In genomic region chr11:106246495-106246894, GRCh38 we compare ENCODE assay signal across 40 cellular contexts.
"Had no signal": no experiment of that assay in that cellular context is flagged by ENCODE, and none has a peak within 500 bp of the region (broad histone marks: within the 10 kb centered on the region; RNA-seq: fewer than 3 reads in every experiment).

No MANE protein-coding gene starts in this region.

- DNase-seq: activated effector memory CD4-positive, alpha-beta T cell treated with anti-CD3 and anti-CD28 coated beads, Interleukin-2, amount 50 U/mL, for 16 hours; activated effector memory CD4-positive, alpha-beta T cell treated with Interleukin-2 at 50 U/mL for 16 hours; activated gamma-delta T cell; activated gamma-delta T cell treated with Interleukin-2 at 50 U/mL for 16 hours; activated naive CD4-positive, alpha-beta T cell; activated naive CD4-positive, alpha-beta T cell treated with anti-CD3 and anti-CD28 coated beads for 36 hours; activated naive CD4-positive, alpha-beta T cell treated with anti-CD3 and anti-CD28 coated beads, Interleukin-2, amount 10 ng/mL, durations not matched to agents 7 days and 5 days; activated naive CD4-positive, alpha-beta T cell treated with anti-CD3 and anti-CD28 coated beads, Interleukin-2, amount 50 U/mL, for 16 hours; activated naive CD4-positive, alpha-beta T cell treated with Interleukin-2 at 50 U/mL for 16 hours; activated naive CD8-positive, alpha-beta T cell treated with anti-CD3 and anti-CD28 coated beads for 36 hours; activated naive CD8-positive, alpha-beta T cell treated with anti-CD3 and anti-CD28 coated beads, Interleukin-2, amount 10 ng/mL, durations not matched to agents 7 days and 5 days; activated naive CD8-positive, alpha-beta T cell treated with anti-CD3 and anti-CD28 coated beads, Interleukin-2, amount 50 U/mL, for 24 hours; activated T-cell treated with anti-CD3 and anti-CD28 coated beads, Interleukin-2, amount 50 U/mL, for 1 hour; activated T-cell treated with anti-CD3 and anti-CD28 coated beads, Interleukin-2, amount 50 U/mL, for 24 hours; activated T-cell treated with anti-CD3 and anti-CD28 coated beads, Interleukin-2, amount 50 U/mL, for 4 hours; activated T-cell treated with anti-CD3 and anti-CD28 coated beads, Interleukin-2, amount 50 U/mL, for 48 hours; activated T-cell treated with anti-CD3 and anti-CD28 coated beads, Interleukin-2, amount 50 U/mL, for 72 hours; adrenal gland; amniotic stem cell; amygdala; anterior cingulate cortex; aorta; body of pancreas; brain microvascular endothelial cell; caudate nucleus; central memory CD4-positive, alpha-beta T cell; cerebellar nuclear complex had no signal

- H3K36me3 ChIP-seq: adrenal gland, ascending aorta, brain microvascular endothelial cell, breast epithelium, cardiac muscle cell had no signal

- H3K27ac ChIP-seq: adrenal gland, ascending aorta, body of pancreas, brain microvascular endothelial cell, breast epithelium, cardiac muscle cell had no signal

- H3K4me1 Mint-ChIP-seq: activated naive CD4-positive, alpha-beta T cell treated with anti-CD3 and anti-CD28 coated beads, Interleukin-2, amount 10 ng/mL, durations not matched to agents 7 days and 5 days; activated naive CD4-positive, alpha-beta T cell treated with anti-CD3 and anti-CD28 coated beads, Interleukin-2, amount 50 U/mL, for 24 hours; activated naive CD8-positive, alpha-beta T cell treated with anti-CD3 and anti-CD28 coated beads for 36 hours; activated naive CD8-positive, alpha-beta T cell treated with anti-CD3 and anti-CD28 coated beads, Interleukin-2, amount 10 ng/mL, durations not matched to agents 7 days and 5 days; activated naive CD8-positive, alpha-beta T cell treated with anti-CD3 and anti-CD28 coated beads, Interleukin-2, amount 50 U/mL, for 24 hours; activated T-helper 17 cell treated with anti-CD3 and anti-CD28 coated beads, Interleukin-2, amount 50 U/mL, for 72 hours; central memory CD8-positive, alpha-beta T cell had no signal

- H3K36me3 Mint-ChIP-seq: activated naive CD4-positive, alpha-beta T cell treated with anti-CD3 and anti-CD28 coated beads, Interleukin-2, amount 10 ng/mL, durations not matched to agents 7 days and 5 days; activated naive CD4-positive, alpha-beta T cell treated with anti-CD3 and anti-CD28 coated beads, Interleukin-2, amount 50 U/mL, for 24 hours; activated naive CD8-positive, alpha-beta T cell; activated naive CD8-positive, alpha-beta T cell treated with anti-CD3 and anti-CD28 coated beads for 36 hours; activated naive CD8-positive, alpha-beta T cell treated with anti-CD3 and anti-CD28 coated beads, Interleukin-2, amount 10 ng/mL, durations not matched to agents 7 days and 5 days had no signal

- H3K4me3 ChIP-seq: adrenal gland, ascending aorta, body of pancreas, breast epithelium, cardiac muscle cell had no signal

- H3K27ac Mint-ChIP-seq: activated naive CD4-positive, alpha-beta T cell treated with anti-CD3 and anti-CD28 coated beads for 36 hours; activated naive CD4-positive, alpha-beta T cell treated with anti-CD3 and anti-CD28 coated beads, Interleukin-2, amount 10 ng/mL, durations not matched to agents 7 days and 5 days; activated naive CD4-positive, alpha-beta T cell treated with anti-CD3 and anti-CD28 coated beads, Interleukin-2, amount 50 U/mL, for 24 hours; activated naive CD4-positive, alpha-beta T cell treated with anti-CD3 and anti-CD28 coated beads, Interleukin-2, amount 50 U/mL, for 72 hours; activated naive CD8-positive, alpha-beta T cell; activated naive CD8-positive, alpha-beta T cell treated with anti-CD3 and anti-CD28 coated beads for 36 hours; activated naive CD8-positive, alpha-beta T cell treated with anti-CD3 and anti-CD28 coated beads, Interleukin-2, amount 10 ng/mL, durations not matched to agents 7 days and 5 days; activated naive CD8-positive, alpha-beta T cell treated with anti-CD3 and anti-CD28 coated beads, Interleukin-2, amount 50 U/mL, for 24 hours; activated T-cell treated with anti-CD3 and anti-CD28 coated beads, Interleukin-2, amount 50 U/mL, for 24 hours; activated T-cell treated with anti-CD3 and anti-CD28 coated beads, Interleukin-2, amount 50 U/mL, for 72 hours; activated T-helper 1 cell treated with anti-CD3 and anti-CD28 coated beads, Interleukin-12 subunit alpha, Interleukin-12 subunit beta, Interleukin-2, Interleukin-4 antibody, amounts not matched to agents 30 ng/mL and 10 ng/mL and 1 ng/mL, durations not matched to agents 14 hours and 24 hours and 36 hours; activated T-helper 17 cell treated with anti-CD3 and anti-CD28 coated beads, Interleukin-2, amount 50 U/mL, for 72 hours; activated T-helper 2 cell treated with anti-CD3 and anti-CD28 coated beads, Interferon-gamma antibody, Interleukin-2, Interleukin-4, amounts not matched to agents 10 μg/mL and 5 μg/mL and 100 μg/mL, durations not matched to agents 14 hours and 24 hours and 36 hours; brain had no signal

- H3K27me3 Mint-ChIP-seq: activated naive CD4-positive, alpha-beta T cell treated with anti-CD3 and anti-CD28 coated beads, Interleukin-2, amount 10 ng/mL, durations not matched to agents 7 days and 5 days; activated naive CD4-positive, alpha-beta T cell treated with anti-CD3 and anti-CD28 coated beads, Interleukin-2, amount 50 U/mL, for 24 hours; activated naive CD8-positive, alpha-beta T cell; activated naive CD8-positive, alpha-beta T cell treated with anti-CD3 and anti-CD28 coated beads for 36 hours; activated naive CD8-positive, alpha-beta T cell treated with anti-CD3 and anti-CD28 coated beads, Interleukin-2, amount 10 ng/mL, durations not matched to agents 7 days and 5 days; activated naive CD8-positive, alpha-beta T cell treated with anti-CD3 and anti-CD28 coated beads, Interleukin-2, amount 50 U/mL, for 24 hours; activated T-cell treated with anti-CD3 and anti-CD28 coated beads, Interleukin-2, amount 50 U/mL, for 24 hours; central memory CD8-positive, alpha-beta T cell had no signal

- ATAC-seq: activated naive CD4-positive, alpha-beta T cell treated with anti-CD3 and anti-CD28 coated beads, Interleukin-2, amount 50 U/mL, for 72 hours; activated naive CD8-positive, alpha-beta T cell treated with anti-CD3 and anti-CD28 coated beads, Interleukin-2, amount 50 U/mL, for 24 hours; activated T-cell treated with anti-CD3 and anti-CD28 coated beads, Interleukin-2, amount 50 U/mL, for 4 hours; activated T-cell treated with anti-CD3 and anti-CD28 coated beads, Interleukin-2, amount 50 U/mL, for 72 hours; activated T-helper 17 cell treated with anti-CD3 and anti-CD28 coated beads, Interleukin-2, amount 50 U/mL, for 72 hours; body of pancreas had no signal

- H3K4me3 Mint-ChIP-seq: activated naive CD4-positive, alpha-beta T cell treated with anti-CD3 and anti-CD28 coated beads for 36 hours; activated naive CD4-positive, alpha-beta T cell treated with anti-CD3 and anti-CD28 coated beads, Interleukin-2, amount 10 ng/mL, durations not matched to agents 7 days and 5 days; activated naive CD4-positive, alpha-beta T cell treated with anti-CD3 and anti-CD28 coated beads, Interleukin-2, amount 50 U/mL, for 24 hours; activated naive CD8-positive, alpha-beta T cell; activated naive CD8-positive, alpha-beta T cell treated with anti-CD3 and anti-CD28 coated beads for 36 hours; activated naive CD8-positive, alpha-beta T cell treated with anti-CD3 and anti-CD28 coated beads, Interleukin-2, amount 10 ng/mL, durations not matched to agents 7 days and 5 days; activated naive CD8-positive, alpha-beta T cell treated with anti-CD3 and anti-CD28 coated beads, Interleukin-2, amount 50 U/mL, for 24 hours; activated T-cell treated with anti-CD3 and anti-CD28 coated beads, Interleukin-2, amount 50 U/mL, for 24 hours; activated T-cell treated with anti-CD3 and anti-CD28 coated beads, Interleukin-2, amount 50 U/mL, for 4 hours; activated T-cell treated with anti-CD3 and anti-CD28 coated beads, Interleukin-2, amount 50 U/mL, for 72 hours; activated T-helper 1 cell treated with anti-CD3 and anti-CD28 coated beads, Interleukin-12 subunit alpha, Interleukin-12 subunit beta, Interleukin-2, Interleukin-4 antibody, amounts not matched to agents 30 ng/mL and 10 ng/mL and 1 ng/mL, durations not matched to agents 14 hours and 24 hours and 36 hours; activated T-helper 17 cell treated with anti-CD3 and anti-CD28 coated beads, Interleukin-2, amount 50 U/mL, for 72 hours; brain; central memory CD8-positive, alpha-beta T cell had no signal

- FAIRE-seq: astrocyte, bronchial epithelial cell had no signal

- H3K9me3 ChIP-seq: adrenal gland, ascending aorta had no signal

- H3K27me3 ChIP-seq: adrenal gland, ascending aorta, body of pancreas, brain microvascular endothelial cell, breast epithelium, cardiac muscle cell had no signal

- H3K4me1 ChIP-seq: adrenal gland, ascending aorta, breast epithelium had no signal
